ENCODE assay signal across 22 cellular contexts in the genomic region with DNA sequence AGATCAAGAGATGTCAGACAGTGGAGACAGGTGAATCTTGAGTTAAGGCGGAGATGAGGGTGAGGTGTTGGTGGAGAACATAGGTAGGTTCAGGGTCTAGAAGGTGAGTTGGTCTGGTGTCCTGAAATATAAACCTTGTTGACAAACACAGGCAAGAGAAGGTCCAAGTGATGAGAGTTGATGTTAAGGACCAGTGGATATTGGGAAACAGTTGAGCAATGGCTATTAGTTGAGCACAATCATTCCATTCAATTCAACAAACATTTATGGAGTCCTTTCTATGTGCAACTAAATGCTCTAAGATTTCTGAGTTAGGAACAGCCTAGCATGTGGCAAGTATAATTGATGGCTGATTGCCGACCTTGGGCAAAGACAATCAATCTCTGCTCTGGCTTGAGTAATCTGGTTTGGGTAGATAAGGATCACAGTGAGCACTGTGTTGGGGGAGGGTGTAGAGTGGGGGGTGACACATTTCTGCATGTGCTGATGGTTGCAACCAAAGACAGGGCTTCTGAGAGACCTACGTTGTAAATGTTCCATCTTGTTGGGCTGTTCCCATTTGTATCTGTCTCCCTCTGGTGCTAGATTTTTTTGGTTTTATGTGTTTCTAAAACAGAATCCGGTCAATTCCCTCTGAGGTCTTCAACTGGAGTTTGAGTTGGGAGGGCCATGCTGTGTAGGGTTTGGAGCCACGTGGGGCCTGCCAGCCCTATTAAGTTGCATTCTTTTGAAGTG.
DNase-seq lines count a peak whose midpoint lies in the region; ATAC-seq, FAIRE-seq and TF ChIP-seq lines count a peak whose summit lies in the region.
"Had no signal": no experiment of that assay in that cellular context is flagged by ENCODE, and none has a peak within 500 bp of the region (broad histone marks: within the 10 kb centered on the region; RNA-seq: fewer than 3 reads in every experiment).

No MANE protein-coding gene starts in this region.

- peak; percentile 21; the same call in 1 of the 2 replicates for TF ChIP-seq RAD21 in SK-N-SH (IDR thresholded peaks at IDR 0.05; ENCODE audit: low read length)

- no peaks in the 10 kb centered on the region for H3K9me3 ChIP-seq in SK-N-SH
- H3K9me3 ChIP-seq: A549, neutrophil had no signal

- no peaks in the 10 kb centered on the region for H3K9me3 Mint-ChIP-seq in chondrocyte (ENCODE audit: low read depth)
- H3K9me3 Mint-ChIP-seq: activated B cell treated with CpG ODN at 0.5 μM for 24 hours; activated CD8-positive, alpha-beta T cell treated with anti-CD3 and anti-CD28 coated beads for 36 hours; central memory CD8-positive, alpha-beta T cell; GM23338; T-helper 2 cell treated with Interferon-gamma antibody and Interleukin-4, amounts not matched to agents 5 μg/mL and 100 μg/mL, for 36 hours had no signal

- H3K36me3 Mint-ChIP-seq in chondrocyte (ENCODE audit: low read depth), result no peaks in the 10 kb centered on the region

- peaks cover 2 to 10% of the 10 kb centered on the region in 2 experiments; a peak in 2 of 4 replicates for H3K4me1 ChIP-seq in SK-N-SH (ENCODE audit: control insufficient read depth in 1 of 2, insufficient read depth in 2 of 2, low read depth in 1 of 2, low read length in 1 of 2)

- POLR2A ChIA-PET in SK-N-SH (lab: Yijun Ruan, JAX), result no interaction called here

- 73% methylated on average over 5 of the region's 5 CpGs for WGBS in SK-N-SH (ENCODE audit: low lambda C conversion rate)

- H3K79me2 ChIP-seq in SK-N-SH (ENCODE audit: insufficient read depth), result no peaks in the 10 kb centered on the region

- no peaks in the 10 kb centered on the region for H3K27me3 ChIP-seq in SK-N-SH (ENCODE audit: insufficient read depth)
- H3K27me3 ChIP-seq: BLaER1 treated with 17β-estradiol and CSF1 and Interleukin-3, amounts not matched to agents 10 nM and 100 nM had no signal

- FAIRE-seq in urothelium cell line (lab: Jason Lieb, UNC), result peak; percentile 46
- FAIRE-seq: A549 had no signal

- no peak for DNase-seq in SK-N-SH
- DNase-seq in cerebellar cortex (ENCODE audit: low spot score), result peak; percentile 5
- DNase-seq in medulla oblongata (ENCODE audit: extremely low spot score), result peak; percentile 41
- no peak for DNase-seq in urothelium cell line (ENCODE audit: low spot score)
- DNase-seq in germinal center (ENCODE audit: low spot score), result no peak
- no peak for DNase-seq in chondrocyte (ENCODE audit: low spot score)
- DNase-seq in activated naive CD4-positive, alpha-beta T cell treated with Interleukin-2 at 50 U/mL for 16 hours, result no peak
- DNase-seq: activated B cell treated with CpG ODN at 0.5 μM for 24 hours; activated CD8-positive, alpha-beta T cell treated with anti-CD3 and anti-CD28 coated beads for 36 hours; activated T-cell treated with anti-CD3 and anti-CD28 coated beads, Interleukin-2, amount 50 U/mL, for 1 hour; effector CD4-positive, alpha-beta T cell; NCI-H1694 treated with DMSO at 0.1 percent for 48 hours; NCI-H774; retina; stimulated activated CD4-positive, alpha-beta T cell treated with anti-CD3 and anti-CD28 coated beads, Interleukin-4, amount 100 ng/mL, for 4 hours had no signal

- H3K4me3 ChIP-seq in SK-N-SH (ENCODE audit: low read depth in 2 of 2, low read length in 1 of 2), result no peak overlapping the region
- H3K4me3 ChIP-seq: A549; BLaER1 treated with 17β-estradiol and CSF1 and Interleukin-3, amounts not matched to agents 10 nM and 100 nM; GM23338 had no signal

- no peak overlapping the region for H3K4me2 ChIP-seq in SK-N-SH
- H3K4me2 ChIP-seq: A549, GM23338 had no signal

- no peaks in the 10 kb centered on the region for H3K36me3 ChIP-seq in SK-N-SH (replicated peaks in 1 of 2; ENCODE audit: control insufficient read depth in 1 of 2, insufficient read depth in 2 of 2, low read length in 1 of 2)
- H3K36me3 ChIP-seq: BLaER1 treated with 17β-estradiol and CSF1 and Interleukin-3, amounts not matched to agents 10 nM and 100 nM; neutrophil had no signal

- H3K4me1 Mint-ChIP-seq in chondrocyte (ENCODE audit: low read depth), result peaks cover 17% of the 10 kb centered on the region
- H3K4me1 Mint-ChIP-seq: activated B cell treated with CpG ODN at 0.5 μM for 24 hours; central memory CD8-positive, alpha-beta T cell had no signal

- H3K27ac ChIP-seq in SK-N-SH (ENCODE audit: low read depth in 2 of 2, low read length in 1 of 2), result no peak overlapping the region
- H3K27ac ChIP-seq: A549; BLaER1 treated with 17β-estradiol and CSF1 and Interleukin-3, amounts not matched to agents 10 nM and 100 nM; neutrophil had no signal

- no peak for TF ChIP-seq EP300 in SK-N-SH (IDR thresholded peaks at IDR 0.05; ENCODE audit: borderline replicate concordance in 1 of 2, low read depth in 1 of 2, low read length in 1 of 2)

- TF ChIP-seq CTCF in SK-N-SH (IDR thresholded peaks at IDR 0.05) (no peak), chondrocyte (IDR thresholded peaks at IDR 0.05) (no peak)

- H3K9me2 ChIP-seq in SK-N-SH, result no peaks in the 10 kb centered on the region

- H4K20me1 ChIP-seq in SK-N-SH (ENCODE audit: insufficient read depth), result no peaks in the 10 kb centered on the region
- H4K20me1 ChIP-seq: BLaER1 treated with 17β-estradiol and CSF1 and Interleukin-3, amounts not matched to agents 10 nM and 100 nM had no signal

- no peak for ATAC-seq in SK-N-SH treated with all-trans-retinoic acid at 6 μM for 48 hours
- ATAC-seq: A549; activated CD8-positive, alpha-beta T cell treated with anti-CD3 and anti-CD28 coated beads for 36 hours; GM23338 had no signal

- CTCF ChIA-PET in SK-N-SH (lab: Yijun Ruan, JAX), result no interaction called here

- H3K9ac ChIP-seq in SK-N-SH, result no peak overlapping the region
- H3K9ac ChIP-seq: BLaER1 treated with 17β-estradiol and CSF1 and Interleukin-3, amounts not matched to agents 10 nM and 100 nM had no signal

- H3K4me3 Mint-ChIP-seq in chondrocyte (ENCODE audit: unreplicated experiment), result no peak overlapping the region
- H3K4me3 Mint-ChIP-seq: activated B cell treated with CpG ODN at 0.5 μM for 24 hours; activated CD8-positive, alpha-beta T cell treated with anti-CD3 and anti-CD28 coated beads for 36 hours; central memory CD8-positive, alpha-beta T cell; GM23338; T-helper 2 cell treated with Interferon-gamma antibody and Interleukin-4, amounts not matched to agents 5 μg/mL and 100 μg/mL, for 36 hours had no signal

- no peak overlapping the region for H3K27ac Mint-ChIP-seq in chondrocyte (ENCODE audit: unreplicated experiment)
- H3K27ac Mint-ChIP-seq: activated B cell treated with CpG ODN at 0.5 μM for 24 hours; activated CD8-positive, alpha-beta T cell treated with anti-CD3 and anti-CD28 coated beads for 36 hours; GM23338; T-helper 2 cell treated with Interferon-gamma antibody and Interleukin-4, amounts not matched to agents 5 μg/mL and 100 μg/mL, for 36 hours had no signal

- H2AFZ ChIP-seq in SK-N-SH (ENCODE audit: low read depth), result no peak overlapping the region

- H3K27me3 Mint-ChIP-seq in chondrocyte (ENCODE audit: low read depth), result no peaks in the 10 kb centered on the region
- H3K27me3 Mint-ChIP-seq: activated B cell treated with CpG ODN at 0.5 μM for 24 hours had no signal

- H3F3A ChIP-seq in SK-N-SH (replicated peaks; ENCODE audit: insufficient read depth), result no peaks in the 10 kb centered on the region

TF ChIP-seq in SK-N-SH, 30 proteins besides CTCF, POLR2A, EP300 and RAD21 (continues in another document):
- TF ChIP-seq ZBTB33 (IDR thresholded peaks at IDR 0.05; ENCODE audit: borderline replicate concordance, low read depth) (no peak), USF1 (IDR thresholded peaks at IDR 0.05; ENCODE audit: borderline replicate concordance, low read depth) (no peak)

TF ChIP-seq in SK-N-SH treated with all-trans-retinoic acid at 6 μM for 48 hours, 23 proteins besides CTCF, POLR2A, EP300 and RAD21 (continues in another document):
- no peak for TF ChIP-seq ZNF565 (CRISPR knock-in tag; conservative IDR thresholded peaks at IDR 0.05; ENCODE audit: low read depth)
- no peak for TF ChIP-seq SNAI2 (CRISPR knock-in tag; IDR thresholded peaks at IDR 0.05)
- TF ChIP-seq CSDC2 (CRISPR knock-in tag; IDR thresholded peaks at IDR 0.05), result no peak
- TF ChIP-seq ZNF70 (CRISPR knock-in tag; IDR thresholded peaks at IDR 0.05), result no peak
- no peak for TF ChIP-seq CSRNP3 (CRISPR knock-in tag; IDR thresholded peaks at IDR 0.05)
- no peak for TF ChIP-seq TCF4 (CRISPR knock-in tag; IDR thresholded peaks at IDR 0.05; ENCODE audit: borderline replicate concordance)
- TF ChIP-seq TSHZ2 (CRISPR knock-in tag; IDR thresholded peaks at IDR 0.05), result no peak
- no peak for TF ChIP-seq GLIS3 (CRISPR knock-in tag; IDR thresholded peaks at IDR 0.05)

Comparison
In these comparisons a context has a peak if more than half of its experiments do, and no peak if none do; other contexts are left out.
1. DNase-seq: peak in cerebellar cortex (single experiment) and medulla oblongata (single experiment); none in SK-N-SH (single experiment), urothelium cell line (single experiment), germinal center (single experiment), chondrocyte (single experiment) and activated naive CD4-positive, alpha-beta T cell treated with Interleukin-2 at 50 U/mL for 16 hours (single experiment).